1 cellular context compared by ENCODE assay signal in genomic region chr5:172984244-172984953, GRCh38.
TF ChIP-seq lines count a peak whose summit lies in the region.

No MANE protein-coding gene starts in this region.

TF ChIP-seq in K562, 482 proteins besides CTCF, POLR2A, EP300 and RAD21 (continued from another document and continues in another):
- TF ChIP-seq ZNF354B (CRISPR knock-in tag; IDR thresholded peaks at IDR 0.05): no peak
- TF ChIP-seq TAL1 (IDR thresholded peaks at IDR 0.05): no peak
- TF ChIP-seq, protein P1, sequence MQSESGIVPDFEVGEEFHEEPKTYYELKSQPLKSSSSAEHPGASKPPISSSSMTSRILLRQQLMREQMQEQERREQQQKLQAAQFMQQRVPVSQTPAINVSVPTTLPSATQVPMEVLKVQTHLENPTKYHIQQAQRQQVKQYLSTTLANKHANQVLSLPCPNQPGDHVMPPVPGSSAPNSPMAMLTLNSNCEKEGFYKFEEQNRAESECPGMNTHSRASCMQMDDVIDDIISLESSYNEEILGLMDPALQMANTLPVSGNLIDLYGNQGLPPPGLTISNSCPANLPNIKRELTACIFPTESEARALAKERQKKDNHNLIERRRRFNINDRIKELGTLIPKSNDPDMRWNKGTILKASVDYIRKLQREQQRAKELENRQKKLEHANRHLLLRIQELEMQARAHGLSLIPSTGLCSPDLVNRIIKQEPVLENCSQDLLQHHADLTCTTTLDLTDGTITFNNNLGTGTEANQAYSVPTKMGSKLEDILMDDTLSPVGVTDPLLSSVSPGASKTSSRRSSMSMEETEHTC (IDR thresholded peaks at IDR 0.05): no peak
- no peak for TF ChIP-seq ZKSCAN1 (IDR thresholded peaks at IDR 0.05; ENCODE audit: low read depth, low read length)
- no peak for TF ChIP-seq NFYB (IDR thresholded peaks at IDR 0.05; ENCODE audit: extremely low read depth, insufficient read length)
- no peak for TF ChIP-seq RBM22 (IDR thresholded peaks at IDR 0.05; ENCODE audit: low read depth, low read length, poor library complexity, severe bottlenecking)
- TF ChIP-seq, protein P2, sequence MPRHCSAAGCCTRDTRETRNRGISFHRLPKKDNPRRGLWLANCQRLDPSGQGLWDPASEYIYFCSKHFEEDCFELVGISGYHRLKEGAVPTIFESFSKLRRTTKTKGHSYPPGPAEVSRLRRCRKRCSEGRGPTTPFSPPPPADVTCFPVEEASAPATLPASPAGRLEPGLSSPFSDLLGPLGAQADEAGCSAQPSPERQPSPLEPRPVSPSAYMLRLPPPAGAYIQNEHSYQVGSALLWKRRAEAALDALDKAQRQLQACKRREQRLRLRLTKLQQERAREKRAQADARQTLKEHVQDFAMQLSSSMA (CRISPR knock-in tag; IDR thresholded peaks at IDR 0.05): no peak
- no peak for TF ChIP-seq TAF15 (IDR thresholded peaks at IDR 0.05; ENCODE audit: low read depth, low read length)
- no peak for TF ChIP-seq ZNF609 (CRISPR knock-in tag; IDR thresholded peaks at IDR 0.05; ENCODE audit: borderline replicate concordance)
- TF ChIP-seq SMAD1 (IDR thresholded peaks at IDR 0.05; ENCODE audit: low read depth, low read length, partially characterized antibody): no peak
- TF ChIP-seq SMARCC2 (IDR thresholded peaks at IDR 0.05; ENCODE audit: low read depth): 0 out of 2 replicates have a peak, but pooled peaks have one; percentile 40
- no peak for TF ChIP-seq PTRF (tag; IDR thresholded peaks at IDR 0.05)
- peak; percentile 91 for TF ChIP-seq ZNF766 (CRISPR knock-in tag; conservative IDR thresholded peaks at IDR 0.05)
- TF ChIP-seq MBD1 (CRISPR knock-in tag; IDR thresholded peaks at IDR 0.05): no peak
- TF ChIP-seq HNRNPK (IDR thresholded peaks at IDR 0.05; ENCODE audit: low read depth, low read length, poor library complexity, severe bottlenecking): no peak
- no peak for TF ChIP-seq LARP7 (IDR thresholded peaks at IDR 0.05)
- TF ChIP-seq FUS (optimal IDR thresholded peaks at IDR 0.05; ENCODE audit: low read depth, low read length): no peak
- TF ChIP-seq TSHZ1 (CRISPR knock-in tag; IDR thresholded peaks at IDR 0.05): no peak
- no peak for TF ChIP-seq ZSCAN29 (IDR thresholded peaks at IDR 0.05)
- no peak for TF ChIP-seq NFRKB (IDR thresholded peaks at IDR 0.05; ENCODE audit: low read depth)
- no peak for TF ChIP-seq MYNN (IDR thresholded peaks at IDR 0.05)
- no peak for TF ChIP-seq MYNN (CRISPR knock-in tag; IDR thresholded peaks at IDR 0.05)
- TF ChIP-seq ZNF561 (CRISPR knock-in tag; conservative IDR thresholded peaks at IDR 0.05): no peak
- no peak for TF ChIP-seq MTA2 (IDR thresholded peaks at IDR 0.05; ENCODE audit: low read depth)
- TF ChIP-seq MXI1 (IDR thresholded peaks at IDR 0.05; ENCODE audit: low read depth, low read length): no peak
- TF ChIP-seq TSC22D4 (tag; IDR thresholded peaks at IDR 0.05): no peak
- TF ChIP-seq ZNF146 (CRISPR knock-in tag; IDR thresholded peaks at IDR 0.05; ENCODE audit: unreplicated experiment): no peak
- TF ChIP-seq, protein P3, sequence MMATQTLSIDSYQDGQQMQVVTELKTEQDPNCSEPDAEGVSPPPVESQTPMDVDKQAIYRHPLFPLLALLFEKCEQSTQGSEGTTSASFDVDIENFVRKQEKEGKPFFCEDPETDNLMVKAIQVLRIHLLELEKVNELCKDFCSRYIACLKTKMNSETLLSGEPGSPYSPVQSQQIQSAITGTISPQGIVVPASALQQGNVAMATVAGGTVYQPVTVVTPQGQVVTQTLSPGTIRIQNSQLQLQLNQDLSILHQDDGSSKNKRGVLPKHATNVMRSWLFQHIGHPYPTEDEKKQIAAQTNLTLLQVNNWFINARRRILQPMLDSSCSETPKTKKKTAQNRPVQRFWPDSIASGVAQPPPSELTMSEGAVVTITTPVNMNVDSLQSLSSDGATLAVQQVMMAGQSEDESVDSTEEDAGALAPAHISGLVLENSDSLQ (IDR thresholded peaks at IDR 0.05): no peak
- TF ChIP-seq FOXA1 (IDR thresholded peaks at IDR 0.05; ENCODE audit: borderline replicate concordance): no peak
- TF ChIP-seq PRPF4 (IDR thresholded peaks at IDR 0.05; ENCODE audit: insufficient read depth, low read depth, low read length, poor library complexity, severe bottlenecking): no peak
- no peak for TF ChIP-seq ETV6 (IDR thresholded peaks at IDR 0.05; ENCODE audit: borderline replicate concordance in 1 of 2, low read depth in 2 of 2, low read length in 1 of 2)
- TF ChIP-seq ETV6 (CRISPR knock-in tag; IDR thresholded peaks at IDR 0.05; ENCODE audit: borderline replicate concordance): no peak
- peak; percentile 10; the same call in 1 of the 2 replicates for TF ChIP-seq ELF2 (CRISPR knock-in tag; IDR thresholded peaks at IDR 0.05)
- no peak for TF ChIP-seq DMBX1 (CRISPR knock-in tag; IDR thresholded peaks at IDR 0.05; ENCODE audit: borderline replicate concordance)
- TF ChIP-seq HMG20A (CRISPR knock-in tag; conservative IDR thresholded peaks at IDR 0.05): no peak
- TF ChIP-seq RUNX1 (IDR thresholded peaks at IDR 0.05; ENCODE audit: low read depth): no peak
- no peak for TF ChIP-seq CHCHD3 (CRISPR knock-in tag; IDR thresholded peaks at IDR 0.05)
- TF ChIP-seq, protein P4, sequence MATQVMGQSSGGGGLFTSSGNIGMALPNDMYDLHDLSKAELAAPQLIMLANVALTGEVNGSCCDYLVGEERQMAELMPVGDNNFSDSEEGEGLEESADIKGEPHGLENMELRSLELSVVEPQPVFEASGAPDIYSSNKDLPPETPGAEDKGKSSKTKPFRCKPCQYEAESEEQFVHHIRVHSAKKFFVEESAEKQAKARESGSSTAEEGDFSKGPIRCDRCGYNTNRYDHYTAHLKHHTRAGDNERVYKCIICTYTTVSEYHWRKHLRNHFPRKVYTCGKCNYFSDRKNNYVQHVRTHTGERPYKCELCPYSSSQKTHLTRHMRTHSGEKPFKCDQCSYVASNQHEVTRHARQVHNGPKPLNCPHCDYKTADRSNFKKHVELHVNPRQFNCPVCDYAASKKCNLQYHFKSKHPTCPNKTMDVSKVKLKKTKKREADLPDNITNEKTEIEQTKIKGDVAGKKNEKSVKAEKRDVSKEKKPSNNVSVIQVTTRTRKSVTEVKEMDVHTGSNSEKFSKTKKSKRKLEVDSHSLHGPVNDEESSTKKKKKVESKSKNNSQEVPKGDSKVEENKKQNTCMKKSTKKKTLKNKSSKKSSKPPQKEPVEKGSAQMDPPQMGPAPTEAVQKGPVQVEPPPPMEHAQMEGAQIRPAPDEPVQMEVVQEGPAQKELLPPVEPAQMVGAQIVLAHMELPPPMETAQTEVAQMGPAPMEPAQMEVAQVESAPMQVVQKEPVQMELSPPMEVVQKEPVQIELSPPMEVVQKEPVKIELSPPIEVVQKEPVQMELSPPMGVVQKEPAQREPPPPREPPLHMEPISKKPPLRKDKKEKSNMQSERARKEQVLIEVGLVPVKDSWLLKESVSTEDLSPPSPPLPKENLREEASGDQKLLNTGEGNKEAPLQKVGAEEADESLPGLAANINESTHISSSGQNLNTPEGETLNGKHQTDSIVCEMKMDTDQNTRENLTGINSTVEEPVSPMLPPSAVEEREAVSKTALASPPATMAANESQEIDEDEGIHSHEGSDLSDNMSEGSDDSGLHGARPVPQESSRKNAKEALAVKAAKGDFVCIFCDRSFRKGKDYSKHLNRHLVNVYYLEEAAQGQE (CRISPR knock-in tag; IDR thresholded peaks at IDR 0.05; ENCODE audit: low read depth): no peak
- TF ChIP-seq, protein P5, sequence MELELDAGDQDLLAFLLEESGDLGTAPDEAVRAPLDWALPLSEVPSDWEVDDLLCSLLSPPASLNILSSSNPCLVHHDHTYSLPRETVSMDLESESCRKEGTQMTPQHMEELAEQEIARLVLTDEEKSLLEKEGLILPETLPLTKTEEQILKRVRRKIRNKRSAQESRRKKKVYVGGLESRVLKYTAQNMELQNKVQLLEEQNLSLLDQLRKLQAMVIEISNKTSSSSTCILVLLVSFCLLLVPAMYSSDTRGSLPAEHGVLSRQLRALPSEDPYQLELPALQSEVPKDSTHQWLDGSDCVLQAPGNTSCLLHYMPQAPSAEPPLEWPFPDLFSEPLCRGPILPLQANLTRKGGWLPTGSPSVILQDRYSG (tag; conservative IDR thresholded peaks at IDR 0.05; ENCODE audit: low read depth): no peak
- TF ChIP-seq POLR3A (IDR thresholded peaks at IDR 0.05; ENCODE audit: borderline replicate concordance, extremely low read depth, insufficient read depth, insufficient read length): no peak
- no peak for TF ChIP-seq PBX2 (CRISPR knock-in tag; IDR thresholded peaks at IDR 0.05; ENCODE audit: low read depth)
- TF ChIP-seq PBX2 (tag; conservative IDR thresholded peaks at IDR 0.05; ENCODE audit: low read depth): peak; percentile 72
- no peak for TF ChIP-seq ZBTB8A (IDR thresholded peaks at IDR 0.05; ENCODE audit: partially characterized antibody)
